In genomic region chr1:202703191-202703590, GRCh38 we compare ENCODE assay signal across 36 cellular contexts. TPM values are rescaled to one million over a fixed set of nuclear protein-coding genes. Genes with fewer than 3 reads are reported as not detected.
DNase-seq lines count a peak whose midpoint lies in the region; ATAC-seq and TF ChIP-seq lines count a peak whose summit lies in the region.
"Had no signal": no experiment of that assay in that cellular context is flagged by ENCODE, and none has a peak within 500 bp of the region (broad histone marks: within the 10 kb centered on the region; RNA-seq: fewer than 3 reads in every experiment).

No MANE protein-coding gene starts in this region.

- DNase-seq in activated naive CD4-positive, alpha-beta T cell treated with anti-CD3 and anti-CD28 coated beads, Interleukin-2, amount 10 ng/mL, durations not matched to agents 7 days and 5 days: peak; percentile 5
- DNase-seq in activated naive CD4-positive, alpha-beta T cell treated with anti-CD3 and anti-CD28 coated beads, Interleukin-2, amount 50 U/mL, for 16 hours: no peak
- DNase-seq in putamen (ENCODE audit: low spot score) (peak; percentile 49), upper lobe of right lung (peak; percentile 10), uterus (no peak), breast epithelium (ENCODE audit: low spot score in 2 of 2) (no peak)
- DNase-seq: 8988T; ACHN; BE2C; C1 segment of cervical spinal cord; Caco-2; Calu3; CD4-positive, alpha-beta memory T cell; CD4-positive, alpha-beta T cell; CD4-positive, CD25-positive, alpha-beta regulatory T cell; CD8-positive, alpha-beta memory T cell; CD8-positive, alpha-beta T cell; COR-L47; DMS 273 treated with DMSO at 0.1 percent for 48 hours; DMS153; DMS53; DMS79; DMS79 treated with DMSO at 0.1 percent for 48 hours; DND-41; EL had no signal

- H3K4me3 Mint-ChIP-seq in activated naive CD4-positive, alpha-beta T cell treated with anti-CD3 and anti-CD28 coated beads, Interleukin-2, amount 10 ng/mL, durations not matched to agents 7 days and 5 days: no peak overlapping the region
- H3K4me3 Mint-ChIP-seq: B cell; CD4-positive, alpha-beta memory T cell; CD4-positive, alpha-beta T cell; CD4-positive, CD25-positive, alpha-beta regulatory T cell; CD8-positive, alpha-beta memory T cell; CD8-positive, alpha-beta T cell had no signal

- H3K9me3 ChIP-seq in HEK293 (ENCODE audit: control insufficient read depth, insufficient read depth, low read depth, low read length) (no peaks in the 10 kb centered on the region), upper lobe of right lung (no peaks in the 10 kb centered on the region), uterus (no peaks in the 10 kb centered on the region), breast epithelium (no peaks in the 10 kb centered on the region)
- H3K9me3 ChIP-seq: A549; BE2C; BLaER1; BLaER1 treated with 17β-estradiol and CSF1 and Interleukin-3, amounts not matched to agents 10 nM and 100 nM; Caco-2 had no signal

- H3K36me3 ChIP-seq in HEK293 (ENCODE audit: control insufficient read depth in 2 of 2, insufficient read depth in 1 of 2, low read length in 2 of 2) (no peaks in the 10 kb centered on the region), upper lobe of right lung (no peaks in the 10 kb centered on the region), uterus (no peaks in the 10 kb centered on the region), breast epithelium (no peaks in the 10 kb centered on the region)
- H3K36me3 ChIP-seq: BE2C; BLaER1; BLaER1 treated with 17β-estradiol and CSF1 and Interleukin-3, amounts not matched to agents 10 nM and 100 nM had no signal

- CTCF ChIA-PET in activated naive CD4-positive, alpha-beta T cell treated with anti-CD3 and anti-CD28 coated beads, Interleukin-2, amount 10 ng/mL, durations not matched to agents 7 days and 5 days (lab: Charles Lee): interaction anchor here (1.6 kb wide), 1 partner anchor 16 kb away, joined by 3 read pairs; no protein-coding TSS in a partner anchor
- CTCF ChIA-PET in HEK293 (lab: Yijun Ruan, JAX): interaction anchor here (0.7 to 1.7 kb wide), 2 partner anchors 22 to 23 kb away, joined by 3 to 4 read pairs; no protein-coding TSS in a partner anchor

- H3K27ac Mint-ChIP-seq in activated naive CD4-positive, alpha-beta T cell treated with anti-CD3 and anti-CD28 coated beads, Interleukin-2, amount 10 ng/mL, durations not matched to agents 7 days and 5 days: no peak overlapping the region
- H3K27ac Mint-ChIP-seq: B cell; CD14-positive monocyte; CD4-positive, alpha-beta memory T cell; CD4-positive, alpha-beta T cell; CD4-positive, CD25-positive, alpha-beta regulatory T cell; CD8-positive, alpha-beta T cell had no signal

- H3K36me3 Mint-ChIP-seq in activated naive CD4-positive, alpha-beta T cell treated with anti-CD3 and anti-CD28 coated beads, Interleukin-2, amount 10 ng/mL, durations not matched to agents 7 days and 5 days: no peaks in the 10 kb centered on the region
- H3K36me3 Mint-ChIP-seq: CD14-positive monocyte; CD4-positive, alpha-beta memory T cell; CD4-positive, CD25-positive, alpha-beta regulatory T cell; CD8-positive, alpha-beta memory T cell; CD8-positive, alpha-beta T cell had no signal

- TF ChIP-seq CTCF in HEK293 (tag by site-specific recombination; IDR thresholded peaks at IDR 0.05): no peak
- no peak for TF ChIP-seq CTCF in upper lobe of right lung (IDR thresholded peaks at IDR 0.05)
- no peak for TF ChIP-seq CTCF in uterus (IDR thresholded peaks at IDR 0.05)
- no peak for TF ChIP-seq CTCF in breast epithelium (IDR thresholded peaks at IDR 0.05)

- H3K27ac ChIP-seq in HEK293 (ENCODE audit: extremely low read depth, low read depth, low read length): no peak overlapping the region
- H3K27ac ChIP-seq in upper lobe of right lung: no peak overlapping the region
- H3K27ac ChIP-seq in uterus: no peak overlapping the region
- no peak overlapping the region for H3K27ac ChIP-seq in breast epithelium
- H3K27ac ChIP-seq: 22Rv1; A549; BLaER1; BLaER1 treated with 17β-estradiol and CSF1 and Interleukin-3, amounts not matched to agents 10 nM and 100 nM; C4-2B had no signal

- POLR2A ChIA-PET in HEK293 (lab: Yijun Ruan, JAX): interaction anchor here (0.6 kb wide), 1 partner anchor 31 kb away, joined by 3 read pairs; no protein-coding TSS in a partner anchor

- peaks cover 87% of the 10 kb centered on the region for H3K27me3 Mint-ChIP-seq in activated naive CD4-positive, alpha-beta T cell treated with anti-CD3 and anti-CD28 coated beads, Interleukin-2, amount 10 ng/mL, durations not matched to agents 7 days and 5 days

- no peaks in the 10 kb centered on the region for H3K9me3 Mint-ChIP-seq in activated naive CD4-positive, alpha-beta T cell treated with anti-CD3 and anti-CD28 coated beads, Interleukin-2, amount 10 ng/mL, durations not matched to agents 7 days and 5 days
- H3K9me3 Mint-ChIP-seq: CD4-positive, alpha-beta memory T cell; CD4-positive, alpha-beta T cell; CD4-positive, CD25-positive, alpha-beta regulatory T cell; CD8-positive, alpha-beta memory T cell; CD8-positive, alpha-beta T cell had no signal

- H3K4me3 ChIP-seq in HEK293 (ENCODE audit: low read depth, low read length) (no peak overlapping the region), upper lobe of right lung (no peak overlapping the region), uterus (no peak overlapping the region), breast epithelium (no peak overlapping the region)
- H3K4me3 ChIP-seq: A549; BLaER1; BLaER1 treated with 17β-estradiol and CSF1 and Interleukin-3, amounts not matched to agents 10 nM and 100 nM had no signal

- H3K4me1 ChIP-seq in HEK293 (ENCODE audit: control insufficient read depth, insufficient read depth, low read length) (no peaks in the 10 kb centered on the region), upper lobe of right lung (no peaks in the 10 kb centered on the region), uterus (no peaks in the 10 kb centered on the region), breast epithelium (no peaks in the 10 kb centered on the region)
- H3K4me1 ChIP-seq: A549, BE2C, Caco-2 had no signal

- TF ChIP-seq POLR2A in uterus (IDR thresholded peaks at IDR 0.05) (no peak), breast epithelium (IDR thresholded peaks at IDR 0.05) (no peak)

- peaks cover 5% of the 10 kb centered on the region for H3K4me1 Mint-ChIP-seq in activated naive CD4-positive, alpha-beta T cell treated with anti-CD3 and anti-CD28 coated beads, Interleukin-2, amount 10 ng/mL, durations not matched to agents 7 days and 5 days
- H3K4me1 Mint-ChIP-seq: B cell; CD4-positive, CD25-positive, alpha-beta regulatory T cell; CD8-positive, alpha-beta memory T cell had no signal

- intact Hi-C loops in upper lobe of right lung (cut with DNase I) (no loop called here), uterus (cut with DNase I; ENCODE audit: low total_unique reads) (no loop called here), breast epithelium (cut with DNase I; ENCODE audit: low total_unique reads) (no loop called here)

- H3K27me3 ChIP-seq in upper lobe of right lung (peaks cover 50% of the 10 kb centered on the region), uterus (no peaks in the 10 kb centered on the region), breast epithelium (peaks cover under 1 to 24% of the 10 kb centered on the region in 2 donors)
- H3K27me3 ChIP-seq: BE2C had no signal

- no peak for ATAC-seq in upper lobe of right lung
- ATAC-seq in activated CD4-positive, CD25-positive, alpha-beta regulatory T cell treated with anti-CD3 and anti-CD28 coated beads, Interleukin-2, amount 50 U/mL, for 24 hours: no peak
- ATAC-seq: A549; CD8-positive, alpha-beta T cell had no signal

TF ChIP-seq in HEK293, 187 proteins besides CTCF, POLR2A, EP300 and RAD21:
- TF ChIP-seq EGR2 (tag by site-specific recombination; IDR thresholded peaks at IDR 0.05; ENCODE audit: low read depth): 0 out of 2 replicates have a peak, but pooled peaks have one; percentile 17
- no peak for TF ChIP-seq GLI2 (tag by site-specific recombination; IDR thresholded peaks at IDR 0.05; ENCODE audit: borderline replicate concordance, low read depth)

RNA-seq across cellular contexts. Expression of gene SYT2, which starts 7.1 kb away (rescaled TPM):
- total RNA-seq in upper lobe of right lung (0.06 TPM), uterus (1 to 10 TPM in 1 of 4 donors, not detected in 3; 1.1 TPM), breast epithelium (under 1 TPM; under 0.01 to 0.15 (median under 0.01) TPM)
- total RNA-seq: A172; B cell; Calu3; CD4-positive, alpha-beta memory T cell; CD4-positive, alpha-beta T cell; CD4-positive, CD25-positive, alpha-beta regulatory T cell; CD8-positive, alpha-beta memory T cell; CD8-positive, alpha-beta T cell; Daoy had no signal

Comparison
In these comparisons a context has a peak if more than half of its experiments do, and no peak if none do; other contexts are left out.
1. DNase-seq: peak in activated naive CD4-positive, alpha-beta T cell treated with anti-CD3 and anti-CD28 coated beads, Interleukin-2, amount 10 ng/mL, durations not matched to agents 7 days and 5 days (single experiment), putamen (single experiment) and upper lobe of right lung (single experiment); none in activated naive CD4-positive, alpha-beta T cell treated with anti-CD3 and anti-CD28 coated beads, Interleukin-2, amount 50 U/mL, for 16 hours (single experiment), uterus (0 of 2) and breast epithelium (0 of 2).